10 cellular contexts compared by ENCODE assay signal in the genomic region with DNA sequence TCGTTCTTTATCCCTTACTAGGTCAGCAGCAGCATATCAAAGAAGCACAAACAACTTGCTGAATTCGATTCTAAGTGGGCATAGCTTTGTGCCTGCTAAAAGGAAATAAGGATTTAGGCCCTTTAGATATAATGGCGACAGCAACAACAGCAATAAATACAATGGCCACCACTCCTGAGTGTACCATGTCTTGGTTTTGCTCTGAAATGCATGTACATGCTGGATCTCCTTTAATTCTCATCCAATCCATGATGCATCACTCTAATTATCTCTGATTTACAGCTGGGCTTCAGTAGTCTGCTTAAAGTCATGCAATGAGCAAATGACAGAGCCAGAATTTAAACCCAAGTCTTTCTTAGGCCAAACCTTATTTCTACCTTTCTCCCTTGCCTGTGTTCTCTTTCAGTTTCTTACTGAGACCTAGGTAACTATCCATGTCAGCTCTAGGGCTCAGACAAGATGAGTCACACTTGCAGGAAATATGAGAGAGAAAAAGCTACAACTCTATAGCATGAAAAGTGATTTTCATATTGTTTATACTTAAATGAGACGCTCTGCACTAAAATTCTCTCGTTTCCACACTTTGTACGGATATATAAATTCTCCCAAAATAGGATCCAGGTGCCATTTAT.
DNase-seq lines count a peak whose midpoint lies in the region; ATAC-seq and TF ChIP-seq lines count a peak whose summit lies in the region.
"Had no signal": no experiment of that assay in that cellular context is flagged by ENCODE, and none has a peak within 500 bp of the region (broad histone marks: within the 10 kb centered on the region; RNA-seq: fewer than 3 reads in every experiment).

No MANE protein-coding gene starts in this region.

- H3K4me3 ChIP-seq in WI38 (ENCODE audit: low read depth, low read length): peak overlapping the region; percentile 18; the same call in 1 of the 2 replicates

- peak; percentile 28 for DNase-seq in kidney glomerular epithelial cell (lab: John Stamatoyannopoulos, UW)
- no peak for DNase-seq in NCI-H345 (lab: John Stamatoyannopoulos, UW)
- DNase-seq in stimulated activated naive CD4-positive, alpha-beta T cell (lab: John Stamatoyannopoulos, UW): no peak
- DNase-seq in ureter (ENCODE audit: low spot score): no peak
- DNase-seq: retina; stimulated activated naive B cell treated with anti-CD40 and anti-IgM and Interleukin-4, amounts not matched to agents 10 μg/mL and 1 μg/mL and 100 μg/mL, for 72 hours had no signal

- ATAC-seq in GM18502 (IDR thresholded peaks at IDR 0.05; ENCODE audit: poor library complexity, unreplicated experiment) (peak; percentile 64), HG02870 (IDR thresholded peaks at IDR 0.05; ENCODE audit: unreplicated experiment) (peak; percentile 57), HG02981 (IDR thresholded peaks at IDR 0.05; ENCODE audit: unreplicated experiment) (no peak)
- ATAC-seq: stimulated activated naive B cell treated with anti-CD40 and anti-IgM and Interleukin-4, amounts not matched to agents 10 μg/mL and 1 μg/mL and 100 μg/mL, for 72 hours had no signal

- no peak for TF ChIP-seq CTCF in WI38 (IDR thresholded peaks at IDR 0.05; ENCODE audit: low read depth, low read length)
